Comparison of ENCODE assay signal across 1 cellular context in genomic region chr1:28886731-28887417, GRCh38.
TF ChIP-seq lines count a peak whose summit lies in the region.

No MANE protein-coding gene starts in this region.

TF ChIP-seq in HepG2, 621 proteins besides CTCF, POLR2A, EP300 and RAD21 (continued from another document and continues in another):
- TF ChIP-seq DNMT1 (CRISPR knock-in tag; IDR thresholded peaks at IDR 0.05) (no peak), TCF12 (IDR thresholded peaks at IDR 0.05) (no peak), TCF12 (CRISPR knock-in tag; IDR thresholded peaks at IDR 0.05) (no peak), CREB3 (CRISPR knock-in tag; IDR thresholded peaks at IDR 0.05) (no peak), RNF219 (CRISPR knock-in tag; IDR thresholded peaks at IDR 0.05) (no peak), KAT8 (CRISPR knock-in tag; IDR thresholded peaks at IDR 0.05) (peak; percentile 56; the same call in 1 of the 2 replicates), BATF2 (CRISPR knock-in tag; IDR thresholded peaks at IDR 0.05) (no peak), MIER3 (CRISPR knock-in tag; IDR thresholded peaks at IDR 0.05; ENCODE audit: borderline replicate concordance) (no peak), ZKSCAN5 (CRISPR knock-in tag; IDR thresholded peaks at IDR 0.05) (no peak), MEIS1 (CRISPR knock-in tag; IDR thresholded peaks at IDR 0.05; ENCODE audit: borderline replicate concordance) (no peak), MED1 (CRISPR knock-in tag; IDR thresholded peaks at IDR 0.05) (peak; percentile 62), ARID5B (CRISPR knock-in tag; IDR thresholded peaks at IDR 0.05) (no peak), SATB2 (CRISPR knock-in tag; IDR thresholded peaks at IDR 0.05) (no peak), ZNF546 (CRISPR knock-in tag; conservative IDR thresholded peaks at IDR 0.05) (no peak), HOXD1 (CRISPR knock-in tag; IDR thresholded peaks at IDR 0.05) (0 out of 2 replicates have a peak, but pooled peaks have one; percentile 38), ZMYM4 (CRISPR knock-in tag; IDR thresholded peaks at IDR 0.05) (no peak), ZNF567 (CRISPR knock-in tag; IDR thresholded peaks at IDR 0.05; ENCODE audit: borderline replicate concordance) (no peak), ZNF20 (CRISPR knock-in tag; IDR thresholded peaks at IDR 0.05) (no peak), FOSL2 (CRISPR knock-in tag; IDR thresholded peaks at IDR 0.05) (peak; percentile 35; the same call in 1 of the 2 replicates), SUZ12 (IDR thresholded peaks at IDR 0.05; ENCODE audit: low read depth, low read length) (no peak), ELF4 (CRISPR knock-in tag; IDR thresholded peaks at IDR 0.05; ENCODE audit: borderline replicate concordance) (no peak), SRF (IDR thresholded peaks at IDR 0.05; ENCODE audit: low read depth, low read length) (no peak), SALL1 (CRISPR knock-in tag; IDR thresholded peaks at IDR 0.05) (peak; percentile 65), CENPT (CRISPR knock-in tag; IDR thresholded peaks at IDR 0.05; ENCODE audit: low read depth) (no peak), ZNF337 (CRISPR knock-in tag; IDR thresholded peaks at IDR 0.05; ENCODE audit: borderline replicate concordance, low read depth) (no peak), GLMP (CRISPR knock-in tag; IDR thresholded peaks at IDR 0.05; ENCODE audit: borderline replicate concordance) (no peak), ZNF441 (CRISPR knock-in tag; IDR thresholded peaks at IDR 0.05; ENCODE audit: borderline replicate concordance) (no peak), ZSCAN22 (CRISPR knock-in tag; IDR thresholded peaks at IDR 0.05) (no peak), MAZ (IDR thresholded peaks at IDR 0.05; ENCODE audit: borderline replicate concordance, low read depth, low read length) (peak; percentile 78), MAZ (CRISPR knock-in tag; IDR thresholded peaks at IDR 0.05; ENCODE audit: low read depth) (peak; percentile 70; the same call in 1 of the 2 replicates), ZNF770 (CRISPR knock-in tag; IDR thresholded peaks at IDR 0.05) (0 out of 2 replicates have a peak, but pooled peaks have one; percentile 21), ZNF691 (CRISPR knock-in tag; IDR thresholded peaks at IDR 0.05; ENCODE audit: borderline replicate concordance, low read depth) (no peak), ISL2 (CRISPR knock-in tag; IDR thresholded peaks at IDR 0.05) (no peak; the same call in 1 of the 2 replicates), ZNF318 (CRISPR knock-in tag; IDR thresholded peaks at IDR 0.05) (no peak), CENPBD1 (CRISPR knock-in tag; IDR thresholded peaks at IDR 0.05; ENCODE audit: borderline replicate concordance, low read depth) (no peak), PHF5A (CRISPR knock-in tag; IDR thresholded peaks at IDR 0.05; ENCODE audit: low read depth, unreplicated experiment) (no peak)
